ENCODE assay signal across 14 cellular contexts in the genomic region with DNA sequence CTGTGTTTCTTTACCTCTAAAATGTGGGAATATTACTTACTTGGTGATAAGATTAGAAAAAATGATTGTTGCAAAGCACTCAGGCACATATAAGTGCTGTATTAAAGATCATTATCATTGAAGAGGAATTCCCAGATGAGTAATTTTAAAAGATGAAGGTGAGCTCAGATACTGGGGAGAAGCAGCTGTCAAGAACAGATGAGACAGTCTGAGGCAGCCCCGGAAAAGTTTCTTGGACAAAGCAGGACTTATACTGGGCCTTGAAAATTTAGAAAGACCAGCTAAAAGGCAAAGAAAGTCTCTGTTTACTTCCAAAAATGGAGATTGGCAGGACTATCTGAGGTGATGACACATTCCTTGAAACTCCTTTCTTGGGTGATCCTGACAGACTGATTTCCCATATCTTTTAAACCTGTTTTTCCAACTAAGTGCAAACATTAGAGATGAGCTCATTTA.
A peak's percentile ranks its signal among the peaks of the same experiment; 100 is the strongest.
DNase-seq lines count a peak whose midpoint lies in the region; ATAC-seq, FAIRE-seq and TF ChIP-seq lines count a peak whose summit lies in the region.
"Had no signal": no experiment of that assay in that cellular context is flagged by ENCODE, and none has a peak within 500 bp of the region (broad histone marks: within the 10 kb centered on the region; RNA-seq: fewer than 3 reads in every experiment).

No MANE protein-coding gene starts in this region.

- H3K23ac ChIP-seq in neuronal stem cell (ENCODE audit: low read depth, low read length, poor library complexity): no peak overlapping the region

- H2AK5ac ChIP-seq in neuronal stem cell (ENCODE audit: low read depth, low read length): no peak overlapping the region

- no peak overlapping the region for H2BK120ac ChIP-seq in neuronal stem cell (ENCODE audit: low read depth, low read length)

- WGBS in K562 (ENCODE audit: insufficient coverage, low coverage, missing lambda C conversion rate): 0% methylated on average over 1 of the region's 1 CpG
- no CpG with 5 or more reads among the region's 1 CpG for WGBS in neuronal stem cell (ENCODE audit: extremely low coverage in 2 of 2, insufficient read length in 2 of 2, insufficient replicate concordance in 1 of 2), 2 donors
- 50% methylated on average over 1 of the region's 1 CpG for WGBS in suprapubic skin

- H4K20me1 ChIP-seq in K562 (replicated peaks; ENCODE audit: control insufficient read depth, insufficient read depth, low read length): no peaks in the 10 kb centered on the region

- intact Hi-C loops in K562 (cut with micrococcal nuclease): no loop called here
- intact Hi-C loops in left ventricle myocardium superior (cut with micrococcal nuclease): no loop called here

- H3K9me3 ChIP-seq in K562 (replicated peaks; ENCODE audit: control insufficient read depth, insufficient read depth, low read depth, low read length) (no peaks in the 10 kb centered on the region), neuronal stem cell (replicated peaks in 1 of 2; ENCODE audit: control insufficient read depth in 2 of 2, insufficient read depth in 1 of 2, low read depth in 1 of 2, low read length in 2 of 2) (no peaks in the 10 kb centered on the region), suprapubic skin (no peaks in the 10 kb centered on the region)
- H3K9me3 ChIP-seq: ovary had no signal

- no peak overlapping the region for H3K4ac ChIP-seq in neuronal stem cell (ENCODE audit: low read length)

- H3K79me1 ChIP-seq in neuronal stem cell (ENCODE audit: low read depth, low read length): no peaks in the 10 kb centered on the region

- no peak overlapping the region for H3K27ac ChIP-seq in K562 (ENCODE audit: extremely low read depth, low read depth, low read length)
- H3K27ac ChIP-seq in neuronal stem cell (replicated peaks; ENCODE audit: low read length): no peak overlapping the region
- H3K27ac ChIP-seq in suprapubic skin: no peak overlapping the region
- H3K27ac ChIP-seq: cardiac muscle cell, ovary had no signal

- no peak overlapping the region for H3K18ac ChIP-seq in neuronal stem cell (ENCODE audit: low read length)

- H3K36me3 ChIP-seq in K562 (ENCODE audit: control insufficient read depth, insufficient read depth, low read length) (no peaks in the 10 kb centered on the region), neuronal stem cell (replicated peaks in 1 of 2; ENCODE audit: control insufficient read depth in 2 of 2, insufficient read depth in 2 of 2, low read length in 2 of 2) (no peaks in the 10 kb centered on the region), suprapubic skin (no peaks in the 10 kb centered on the region)
- H3K36me3 ChIP-seq: cardiac muscle cell, ovary had no signal

- ATAC-seq in HG03460 (IDR thresholded peaks at IDR 0.05; ENCODE audit: unreplicated experiment): peak; percentile 5
- no peak for ATAC-seq in K562
- no peak for ATAC-seq in left ventricle myocardium superior
- no peak for ATAC-seq in GM21737 (IDR thresholded peaks at IDR 0.05; ENCODE audit: unreplicated experiment)

- H3K4me2 ChIP-seq in K562 (ENCODE audit: insufficient read depth, low read length): no peak overlapping the region
- H3K4me2 ChIP-seq in neuronal stem cell (ENCODE audit: insufficient read depth, low read length, poor library complexity, severe bottlenecking): no peak overlapping the region

- no peak overlapping the region for H2AFZ ChIP-seq in K562 (ENCODE audit: low read depth, low read length)
- peak overlapping the region; percentile 14 for H2AFZ ChIP-seq in neuronal stem cell (ENCODE audit: low read length)

- no peak overlapping the region for H2BK15ac ChIP-seq in neuronal stem cell (ENCODE audit: low read length)

- H3K9ac ChIP-seq in K562 (ENCODE audit: insufficient read depth in 1 of 2, low read depth in 2 of 2, low read length in 2 of 2) (no peak overlapping the region), neuronal stem cell (ENCODE audit: low read depth, low read length, poor library complexity) (no peak overlapping the region)

- H3K14ac ChIP-seq in neuronal stem cell (ENCODE audit: low read length): no peak overlapping the region

- no peak overlapping the region for H2BK5ac ChIP-seq in neuronal stem cell (ENCODE audit: low read length)

- no peak overlapping the region for H4K91ac ChIP-seq in neuronal stem cell (ENCODE audit: low read depth, low read length, poor library complexity)

- H4K8ac ChIP-seq in neuronal stem cell (ENCODE audit: low read depth, low read length): no peak overlapping the region

- no TSS peak for BruUV-seq in K562 (replicated peaks; lab: Mats Ljungman, UMichigan)

- TF ChIP-seq POLR2A in K562 (conservative IDR thresholded peaks at IDR 0.05) (no peak), suprapubic skin (IDR thresholded peaks at IDR 0.05) (no peak)

- H3K4me3 ChIP-seq in GM12865 (ENCODE audit: low read depth, low read length) (peak overlapping the region; percentile 7; the same call in 1 of the 2 replicates), K562 (no peak overlapping the region), neuronal stem cell (ENCODE audit: low read length in 2 of 2) (no peak overlapping the region), suprapubic skin (no peak overlapping the region)
- H3K4me3 ChIP-seq: cardiac muscle cell, ovary had no signal

- H3K4me1 ChIP-seq in K562 (replicated peaks in 1 of 2; ENCODE audit: control insufficient read depth in 2 of 2, insufficient read depth in 2 of 2, low read length in 2 of 2) (no peaks in the 10 kb centered on the region), neuronal stem cell (ENCODE audit: control insufficient read depth in 2 of 2, insufficient read depth in 1 of 2, low read depth in 1 of 2, low read length in 2 of 2) (no peaks in the 10 kb centered on the region), suprapubic skin (no peaks in the 10 kb centered on the region)

- TF ChIP-seq EP300 in K562 (IDR thresholded peaks at IDR 0.05; ENCODE audit: low read length) (no peak), suprapubic skin (IDR thresholded peaks at IDR 0.05) (no peak)

- POLR2A ChIA-PET in K562 (lab: Yijun Ruan, JAX): no interaction called here

- TF ChIP-seq CTCF in GM12865 (IDR thresholded peaks at IDR 0.05; ENCODE audit: insufficient read depth, low read depth, low read length, missing control alignments) (no peak), K562 (IDR thresholded peaks at IDR 0.05 in 2 of 3, conservative IDR thresholded peaks at IDR 0.05 in 1 of 3; ENCODE audit: insufficient read depth in 2 of 3, low read depth in 1 of 3, low read length in 3 of 3) (no peak), suprapubic skin (IDR thresholded peaks at IDR 0.05) (no peak)

- in situ Hi-C loops in K562 (cut with MboI): no loop called here

- no peak overlapping the region for H2BK12ac ChIP-seq in neuronal stem cell (ENCODE audit: low read length)

- TF ChIP-seq RAD21 in K562 (CRISPR knock-in tag; conservative IDR thresholded peaks at IDR 0.05 in 1 of 2, IDR thresholded peaks at IDR 0.05 in 1 of 2): no peak

- CTCF ChIA-PET in K562 (lab: Yijun Ruan, JAX; ENCODE audit: low intra/inter-chr PET ratio): no interaction called here

- H3K27me3 ChIP-seq in K562 (ENCODE audit: control insufficient read depth in 2 of 2, insufficient read depth in 2 of 2, low read length in 2 of 2) (no peaks in the 10 kb centered on the region), neuronal stem cell (ENCODE audit: control insufficient read depth in 3 of 3, insufficient read depth in 3 of 3, low read depth in 1 of 3, low read length in 3 of 3) (no peaks in the 10 kb centered on the region), suprapubic skin (no peaks in the 10 kb centered on the region)
- H3K27me3 ChIP-seq: ovary had no signal

- H3K79me2 ChIP-seq in K562 (ENCODE audit: control insufficient read depth, insufficient read depth, low read length): no peaks in the 10 kb centered on the region

- no peaks in the 10 kb centered on the region for H3K9me1 ChIP-seq in K562 (ENCODE audit: control insufficient read depth, insufficient read depth, low read length)

- DNase-seq in GM12865 (ENCODE audit: low read depth): peak; percentile 38
- no peak for DNase-seq in K562 (ENCODE audit: extremely low read depth in 1 of 4, low spot score in 3 of 4)
- no peak for DNase-seq in neuronal stem cell (ENCODE audit: low spot score)
- DNase-seq in left ventricle myocardium superior: no peak
- DNase-seq in suprapubic skin (ENCODE audit: low spot score in 2 of 2): no peak
- no peak for DNase-seq in NCI-H446 treated with DMSO at 0.1 percent for 48 hours (lab: John Stamatoyannopoulos, UW)
- DNase-seq: activated CD4-positive, alpha-beta T cell treated with anti-CD3 and anti-CD28 coated beads, Interleukin-2, amount 50 U/mL, for 4 hours; activated effector memory CD4-positive, alpha-beta T cell treated with Interleukin-2 at 50 U/mL for 16 hours; GDM1; NCI-H2029; ovary had no signal

- no peak for FAIRE-seq in K562 (lab: Jason Lieb, UNC)

TF ChIP-seq in K562, 482 proteins besides CTCF, POLR2A, EP300 and RAD21 (continues in another document):
- TF ChIP-seq ZNF785 (CRISPR knock-in tag; IDR thresholded peaks at IDR 0.05): no peak
- no peak for TF ChIP-seq POLR2AphosphoS2 (IDR thresholded peaks at IDR 0.05; ENCODE audit: low read length)
- TF ChIP-seq HMGN3 (IDR thresholded peaks at IDR 0.05; ENCODE audit: borderline replicate concordance, extremely low read depth, insufficient read length, low read depth, low read length): no peak
